In genomic region chr16:79286646-79287423, GRCh38 we compare ENCODE assay signal across 8 cellular contexts.
A peak's percentile ranks its signal among the peaks of the same experiment; 100 is the strongest.
DNase-seq lines count a peak whose midpoint lies in the region; ATAC-seq and TF ChIP-seq lines count a peak whose summit lies in the region.

No MANE protein-coding gene starts in this region.

- H3K27me3 ChIP-seq in left lung (no peaks in the 10 kb centered on the region), testis (no peaks in the 10 kb centered on the region)

- WGBS in testis, 2 donors = 25 to 34% methylated on average over 19 to 22 of the region's 22 CpGs

- H3K4me3 ChIP-seq in left lung (no peak overlapping the region), testis (no peak overlapping the region)

- H3K36me3 ChIP-seq in left lung (no peaks in the 10 kb centered on the region), testis (ENCODE audit: low read depth, missing control alignments) (no peaks in the 10 kb centered on the region)

- TF ChIP-seq CTCF in left lung (IDR thresholded peaks at IDR 0.05) = no peak
- no peak for TF ChIP-seq CTCF in testis (IDR thresholded peaks at IDR 0.05)

- H3K4me1 Mint-ChIP-seq in activated T-helper 17 cell treated with anti-CD3 and anti-CD28 coated beads, Interleukin-2, amount 50 U/mL, for 72 hours = peaks cover 42% of the 10 kb centered on the region

- H3K27ac Mint-ChIP-seq in activated T-helper 17 cell treated with anti-CD3 and anti-CD28 coated beads, Interleukin-2, amount 50 U/mL, for 72 hours = peak overlapping the region; percentile 92

- peaks cover 6% of the 10 kb centered on the region for H3K36me3 Mint-ChIP-seq in activated T-helper 17 cell treated with anti-CD3 and anti-CD28 coated beads, Interleukin-2, amount 50 U/mL, for 72 hours (ENCODE audit: low read depth)

- peaks cover 4% of the 10 kb centered on the region for H3K9me3 Mint-ChIP-seq in activated T-helper 17 cell treated with anti-CD3 and anti-CD28 coated beads, Interleukin-2, amount 50 U/mL, for 72 hours

- TF ChIP-seq POLR2A in testis (IDR thresholded peaks at IDR 0.05) = no peak

- no peaks in the 10 kb centered on the region for H3K9me3 ChIP-seq in left lung
- no peaks in the 10 kb centered on the region for H3K9me3 ChIP-seq in testis

- H3K4me1 ChIP-seq in left lung (peaks cover 0 to 14% of the 10 kb centered on the region in 2 donors), testis (peaks cover 11% of the 10 kb centered on the region)

- intact Hi-C loops in left lung (cut with DNase I) = no loop called here
- intact Hi-C loops in testis (cut with DNase I; ENCODE audit: low total_unique reads) = no loop called here

- peak overlapping the region; percentile 81 for H3K4me3 Mint-ChIP-seq in activated T-helper 17 cell treated with anti-CD3 and anti-CD28 coated beads, Interleukin-2, amount 50 U/mL, for 72 hours

- ATAC-seq in HG02938 (IDR thresholded peaks at IDR 0.05; ENCODE audit: unreplicated experiment) (peak; percentile 92), left lung (peak; percentile 91)
- ATAC-seq in activated T-helper 17 cell treated with anti-CD3 and anti-CD28 coated beads, Interleukin-2, amount 50 U/mL, for 72 hours (replicated peaks) = peak; percentile 70

- H3K27ac ChIP-seq in left lung (no peak overlapping the region), testis (peak overlapping the region in 1 of 2 donors; percentile 45)

- DNase-seq in activated naive CD4-positive, alpha-beta T cell treated with Interleukin-2 at 50 U/mL for 16 hours = peak; percentile 44
- DNase-seq in activated naive CD4-positive, alpha-beta T cell treated with anti-CD3 and anti-CD28 coated beads, Interleukin-2, amount 50 U/mL, for 16 hours = no peak
- DNase-seq in NCI-H2081 treated with DMSO at 0.1 percent for 48 hours (lab: John Stamatoyannopoulos, UW) (peak; percentile 49), left lung (peak in 1 of 2 donors; percentile 51), testis (peak; percentile 26), AG08396 (ENCODE audit: low spot score) (no peak)

- H3K27me3 Mint-ChIP-seq in activated T-helper 17 cell treated with anti-CD3 and anti-CD28 coated beads, Interleukin-2, amount 50 U/mL, for 72 hours = no peaks in the 10 kb centered on the region

Comparison
In these comparisons a context has a peak if more than half of its experiments do, and no peak if none do; other contexts are left out.
1. DNase-seq: peak in activated naive CD4-positive, alpha-beta T cell treated with Interleukin-2 at 50 U/mL for 16 hours (single experiment), NCI-H2081 treated with DMSO at 0.1 percent for 48 hours (single experiment) and testis (single experiment); none in activated naive CD4-positive, alpha-beta T cell treated with anti-CD3 and anti-CD28 coated beads, Interleukin-2, amount 50 U/mL, for 16 hours (single experiment) and AG08396 (single experiment).
2. Peak in every context shown above with its lines, with median percentiles within 50 percentile points of each other: ATAC-seq.